1 cellular context compared by ENCODE assay signal in the genomic region with DNA sequence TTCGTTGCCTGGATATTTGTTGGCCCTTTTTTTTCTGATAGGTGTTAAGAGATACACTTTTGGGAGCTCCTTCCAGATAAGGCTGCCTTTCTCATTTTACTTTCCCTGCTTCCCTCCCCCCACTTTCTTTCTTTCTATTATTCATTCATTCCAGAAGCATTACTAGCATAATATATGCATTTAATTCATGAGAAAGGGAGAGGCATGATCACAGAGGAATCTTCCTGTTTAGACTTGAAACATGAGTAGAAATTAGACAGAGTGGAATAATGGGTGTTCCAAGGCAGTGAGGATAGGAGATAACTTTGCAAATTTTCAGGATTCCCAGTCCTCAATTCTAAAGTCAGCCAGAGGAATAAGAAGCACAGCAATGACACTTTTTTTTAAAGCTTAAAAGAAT.
A peak's percentile ranks its signal among the peaks of the same experiment; 100 is the strongest.
TF ChIP-seq lines count a peak whose summit lies in the region.

No MANE protein-coding gene starts in this region.

TF ChIP-seq in IMR-90, 13 proteins besides CTCF, POLR2A, EP300 and RAD21:
- TF ChIP-seq CHD1 (IDR thresholded peaks at IDR 0.05; ENCODE audit: low read depth, low read length) (no peak), MAFK (IDR thresholded peaks at IDR 0.05; ENCODE audit: low read depth, low read length) (no peak), FOS (IDR thresholded peaks at IDR 0.05; ENCODE audit: low read depth, low read length) (peak; percentile 19; the same call in 1 of the 2 replicates), USF2 (IDR thresholded peaks at IDR 0.05; ENCODE audit: low read depth, low read length) (no peak)
